Comparison of ENCODE assay signal across 2 cellular contexts in the genomic region with DNA sequence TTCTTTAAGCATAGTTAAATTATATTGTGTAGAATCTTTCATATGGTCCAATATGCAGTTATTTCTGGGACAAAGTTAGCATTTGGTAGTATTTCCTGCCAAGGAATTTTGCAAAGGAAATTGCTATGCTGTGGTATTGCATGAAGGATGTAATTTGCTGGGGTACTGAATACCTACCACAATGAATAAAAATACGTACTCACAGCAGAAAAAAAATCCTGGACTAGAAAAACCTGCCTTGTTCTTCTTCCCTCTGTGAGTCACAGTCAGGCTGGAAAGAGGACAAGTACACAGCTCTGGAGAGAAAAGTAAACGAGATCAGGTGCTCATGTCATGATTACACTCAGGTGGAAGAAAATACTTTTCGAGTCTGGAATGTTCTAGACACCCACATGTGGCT.
TF ChIP-seq lines count a peak whose summit lies in the region.

No MANE protein-coding gene starts in this region.

TF ChIP-seq in liver, 16 proteins besides CTCF, POLR2A, EP300 and RAD21:
- TF ChIP-seq FOXA1 (IDR thresholded peaks at IDR 0.05), result peak; percentile 87
- TF ChIP-seq RXRA (IDR thresholded peaks at IDR 0.05), result peak in 1 of 2 donors; percentile 27
- TF ChIP-seq, protein P1, sequence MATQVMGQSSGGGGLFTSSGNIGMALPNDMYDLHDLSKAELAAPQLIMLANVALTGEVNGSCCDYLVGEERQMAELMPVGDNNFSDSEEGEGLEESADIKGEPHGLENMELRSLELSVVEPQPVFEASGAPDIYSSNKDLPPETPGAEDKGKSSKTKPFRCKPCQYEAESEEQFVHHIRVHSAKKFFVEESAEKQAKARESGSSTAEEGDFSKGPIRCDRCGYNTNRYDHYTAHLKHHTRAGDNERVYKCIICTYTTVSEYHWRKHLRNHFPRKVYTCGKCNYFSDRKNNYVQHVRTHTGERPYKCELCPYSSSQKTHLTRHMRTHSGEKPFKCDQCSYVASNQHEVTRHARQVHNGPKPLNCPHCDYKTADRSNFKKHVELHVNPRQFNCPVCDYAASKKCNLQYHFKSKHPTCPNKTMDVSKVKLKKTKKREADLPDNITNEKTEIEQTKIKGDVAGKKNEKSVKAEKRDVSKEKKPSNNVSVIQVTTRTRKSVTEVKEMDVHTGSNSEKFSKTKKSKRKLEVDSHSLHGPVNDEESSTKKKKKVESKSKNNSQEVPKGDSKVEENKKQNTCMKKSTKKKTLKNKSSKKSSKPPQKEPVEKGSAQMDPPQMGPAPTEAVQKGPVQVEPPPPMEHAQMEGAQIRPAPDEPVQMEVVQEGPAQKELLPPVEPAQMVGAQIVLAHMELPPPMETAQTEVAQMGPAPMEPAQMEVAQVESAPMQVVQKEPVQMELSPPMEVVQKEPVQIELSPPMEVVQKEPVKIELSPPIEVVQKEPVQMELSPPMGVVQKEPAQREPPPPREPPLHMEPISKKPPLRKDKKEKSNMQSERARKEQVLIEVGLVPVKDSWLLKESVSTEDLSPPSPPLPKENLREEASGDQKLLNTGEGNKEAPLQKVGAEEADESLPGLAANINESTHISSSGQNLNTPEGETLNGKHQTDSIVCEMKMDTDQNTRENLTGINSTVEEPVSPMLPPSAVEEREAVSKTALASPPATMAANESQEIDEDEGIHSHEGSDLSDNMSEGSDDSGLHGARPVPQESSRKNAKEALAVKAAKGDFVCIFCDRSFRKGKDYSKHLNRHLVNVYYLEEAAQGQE (IDR thresholded peaks at IDR 0.05), result no peak
- TF ChIP-seq, protein P2, sequence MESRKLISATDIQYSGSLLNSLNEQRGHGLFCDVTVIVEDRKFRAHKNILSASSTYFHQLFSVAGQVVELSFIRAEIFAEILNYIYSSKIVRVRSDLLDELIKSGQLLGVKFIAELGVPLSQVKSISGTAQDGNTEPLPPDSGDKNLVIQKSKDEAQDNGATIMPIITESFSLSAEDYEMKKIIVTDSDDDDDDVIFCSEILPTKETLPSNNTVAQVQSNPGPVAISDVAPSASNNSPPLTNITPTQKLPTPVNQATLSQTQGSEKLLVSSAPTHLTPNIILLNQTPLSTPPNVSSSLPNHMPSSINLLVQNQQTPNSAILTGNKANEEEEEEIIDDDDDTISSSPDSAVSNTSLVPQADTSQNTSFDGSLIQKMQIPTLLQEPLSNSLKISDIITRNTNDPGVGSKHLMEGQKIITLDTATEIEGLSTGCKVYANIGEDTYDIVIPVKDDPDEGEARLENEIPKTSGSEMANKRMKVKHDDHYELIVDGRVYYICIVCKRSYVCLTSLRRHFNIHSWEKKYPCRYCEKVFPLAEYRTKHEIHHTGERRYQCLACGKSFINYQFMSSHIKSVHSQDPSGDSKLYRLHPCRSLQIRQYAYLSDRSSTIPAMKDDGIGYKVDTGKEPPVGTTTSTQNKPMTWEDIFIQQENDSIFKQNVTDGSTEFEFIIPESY (IDR thresholded peaks at IDR 0.05), result peak; percentile 33
- TF ChIP-seq, protein P3, sequence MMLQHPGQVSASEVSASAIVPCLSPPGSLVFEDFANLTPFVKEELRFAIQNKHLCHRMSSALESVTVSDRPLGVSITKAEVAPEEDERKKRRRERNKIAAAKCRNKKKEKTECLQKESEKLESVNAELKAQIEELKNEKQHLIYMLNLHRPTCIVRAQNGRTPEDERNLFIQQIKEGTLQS (IDR thresholded peaks at IDR 0.05), result no peak
- TF ChIP-seq, protein P4, sequence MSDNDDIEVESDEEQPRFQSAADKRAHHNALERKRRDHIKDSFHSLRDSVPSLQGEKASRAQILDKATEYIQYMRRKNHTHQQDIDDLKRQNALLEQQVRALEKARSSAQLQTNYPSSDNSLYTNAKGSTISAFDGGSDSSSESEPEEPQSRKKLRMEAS (IDR thresholded peaks at IDR 0.05), result peak; percentile 23
- TF ChIP-seq HNF4A (conservative IDR thresholded peaks at IDR 0.05), result peak in 1 of 2 donors; percentile 31
- TF ChIP-seq TAF1 (conservative IDR thresholded peaks at IDR 0.05), result no peak
- peak; percentile 35 for TF ChIP-seq YY1 (IDR thresholded peaks at IDR 0.05)
- peak in 1 of 2 donors; percentile 61 for TF ChIP-seq JUND (IDR thresholded peaks at IDR 0.05)
- TF ChIP-seq FOXA2 (IDR thresholded peaks at IDR 0.05), result peak; percentile 84
- TF ChIP-seq GABPA (IDR thresholded peaks at IDR 0.05 in 1 of 2, conservative IDR thresholded peaks at IDR 0.05 in 1 of 2), result no peak
- no peak for TF ChIP-seq EGR1 (IDR thresholded peaks at IDR 0.05; ENCODE audit: low read depth in 2 of 2)

TF ChIP-seq in HepG2, 621 proteins besides CTCF, POLR2A, EP300 and RAD21:
- TF ChIP-seq, protein P5, sequence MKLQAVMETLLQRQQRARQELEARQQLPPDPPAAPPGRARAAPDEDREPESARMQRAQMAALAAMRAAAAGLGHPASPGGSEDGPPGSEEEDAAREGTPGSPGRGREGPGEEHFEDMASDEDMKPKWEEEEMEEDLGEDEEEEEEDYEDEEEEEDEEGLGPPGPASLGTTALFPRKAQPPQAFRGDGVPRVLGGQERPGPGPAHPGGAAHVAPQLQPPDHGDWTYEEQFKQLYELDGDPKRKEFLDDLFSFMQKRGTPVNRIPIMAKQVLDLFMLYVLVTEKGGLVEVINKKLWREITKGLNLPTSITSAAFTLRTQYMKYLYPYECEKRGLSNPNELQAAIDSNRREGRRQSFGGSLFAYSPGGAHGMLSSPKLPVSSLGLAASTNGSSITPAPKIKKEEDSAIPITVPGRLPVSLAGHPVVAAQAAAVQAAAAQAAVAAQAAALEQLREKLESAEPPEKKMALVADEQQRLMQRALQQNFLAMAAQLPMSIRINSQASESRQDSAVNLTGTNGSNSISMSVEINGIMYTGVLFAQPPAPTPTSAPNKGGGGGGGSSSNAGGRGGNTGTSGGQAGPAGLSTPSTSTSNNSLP (IDR thresholded peaks at IDR 0.05; ENCODE audit: low read depth, low read length), result no peak
- no peak for TF ChIP-seq ZSCAN29 (CRISPR knock-in tag; conservative IDR thresholded peaks at IDR 0.05)
- TF ChIP-seq SRSF4 (IDR thresholded peaks at IDR 0.05; ENCODE audit: low read depth, low read length, poor library complexity, severe bottlenecking), result no peak
- no peak for TF ChIP-seq TEAD3 (CRISPR knock-in tag; optimal IDR thresholded peaks at IDR 0.05; ENCODE audit: borderline replicate concordance)
- TF ChIP-seq MIXL1 (CRISPR knock-in tag; IDR thresholded peaks at IDR 0.05), result no peak
- TF ChIP-seq ZBTB42 (CRISPR knock-in tag; IDR thresholded peaks at IDR 0.05), result no peak
